23 cellular contexts compared by ENCODE assay signal in genomic region chr21:34037009-34037408, GRCh38. TPM values are rescaled to one million over a fixed set of nuclear protein-coding genes. Genes with fewer than 3 reads are reported as not detected.
A peak's percentile ranks its signal among the peaks of the same experiment; 100 is the strongest.
DNase-seq lines count a peak whose midpoint lies in the region; ATAC-seq and TF ChIP-seq lines count a peak whose summit lies in the region.
"Had no signal": no experiment of that assay in that cellular context is flagged by ENCODE, and none has a peak within 500 bp of the region (broad histone marks: within the 10 kb centered on the region; RNA-seq: fewer than 3 reads in every experiment).

No MANE protein-coding gene starts in this region.

- H3K27ac ChIP-seq in SK-N-SH (ENCODE audit: low read depth in 2 of 2, low read length in 1 of 2) (peak overlapping the region in 1 of 2 experiments; percentile 48; a peak in 2 of 4 replicates), mammary epithelial cell (ENCODE audit: insufficient read depth, low read depth, low read length) (peak overlapping the region; percentile 49), osteoblast (ENCODE audit: low read depth, low read length) (peak overlapping the region; percentile 61), tibial artery (no peak overlapping the region)
- H3K27ac ChIP-seq: 22Rv1, PC-9, SJCRH30 had no signal

- peak overlapping the region; percentile 73 for H2AFZ ChIP-seq in SK-N-SH (ENCODE audit: low read depth)
- peak overlapping the region; percentile 81 for H2AFZ ChIP-seq in mammary epithelial cell (ENCODE audit: low read depth, low read length)
- no peak overlapping the region for H2AFZ ChIP-seq in osteoblast (ENCODE audit: low read length)
- H2AFZ ChIP-seq: PC-9 had no signal

- H3K4me3 ChIP-seq in SK-N-SH (ENCODE audit: low read depth in 2 of 2, low read length in 1 of 2) (no peak overlapping the region), mammary epithelial cell (replicated peaks in 1 of 3; ENCODE audit: insufficient read depth in 1 of 3, low read depth in 2 of 3, low read length in 3 of 3) (no peak overlapping the region), osteoblast (ENCODE audit: insufficient read depth, low read length) (no peak overlapping the region), tibial artery (no peak overlapping the region)
- H3K4me3 ChIP-seq: K562, PC-9, SJCRH30 had no signal

- H3K79me2 ChIP-seq in SK-N-SH (ENCODE audit: insufficient read depth) (no peaks in the 10 kb centered on the region), mammary epithelial cell (ENCODE audit: insufficient read depth, low read length) (no peaks in the 10 kb centered on the region), osteoblast (ENCODE audit: insufficient read depth, low read length) (no peaks in the 10 kb centered on the region)

- peaks cover 5% of the 10 kb centered on the region for H3K36me3 Mint-ChIP-seq in T-cell
- H3K36me3 Mint-ChIP-seq in activated naive CD4-positive, alpha-beta T cell treated with anti-CD3 and anti-CD28 coated beads, Interleukin-2, amount 50 U/mL, for 72 hours, result peaks cover 0 to 8% of the 10 kb centered on the region in 2 donors

- H3K9ac ChIP-seq in SK-N-SH, result no peak overlapping the region
- H3K9ac ChIP-seq in mammary epithelial cell (ENCODE audit: insufficient read depth, low read length), result no peak overlapping the region

- H3K27me3 ChIP-seq in SK-N-SH (ENCODE audit: insufficient read depth) (no peaks in the 10 kb centered on the region), mammary epithelial cell (ENCODE audit: insufficient read depth, low read length) (no peaks in the 10 kb centered on the region), osteoblast (ENCODE audit: insufficient read depth, low read length) (no peaks in the 10 kb centered on the region), tibial artery (no peaks in the 10 kb centered on the region)
- H3K27me3 ChIP-seq: SJCRH30 had no signal

- CTCF ChIA-PET in SK-N-SH (lab: Yijun Ruan, JAX), result no interaction called here
- CTCF ChIA-PET in mammary epithelial cell (lab: Charles Lee; ENCODE audit: low non-redundant PET), result no interaction called here
- CTCF ChIA-PET in T-cell (lab: Charles Lee), result no interaction called here

- TF ChIP-seq CTCF in SK-N-SH (IDR thresholded peaks at IDR 0.05) (no peak), mammary epithelial cell (conservative IDR thresholded peaks at IDR 0.05 in 1 of 2, IDR thresholded peaks at IDR 0.05 in 1 of 2; ENCODE audit: extremely low read depth in 1 of 2, insufficient read depth in 1 of 2, low read depth in 1 of 2, low read length in 2 of 2) (no peak), osteoblast (IDR thresholded peaks at IDR 0.05; ENCODE audit: extremely low read depth, low read depth, low read length) (no peak), tibial artery (IDR thresholded peaks at IDR 0.05) (no peak)

- H4K20me1 ChIP-seq in SK-N-SH (ENCODE audit: insufficient read depth) (no peaks in the 10 kb centered on the region), mammary epithelial cell (ENCODE audit: insufficient read depth, low read length) (no peaks in the 10 kb centered on the region), osteoblast (ENCODE audit: insufficient read depth, low read length) (no peaks in the 10 kb centered on the region)

- no peaks in the 10 kb centered on the region for H3K9me2 ChIP-seq in SK-N-SH

- H3K4me1 ChIP-seq in SK-N-SH (ENCODE audit: control insufficient read depth in 1 of 2, insufficient read depth in 2 of 2, low read depth in 1 of 2, low read length in 1 of 2) (no peaks in the 10 kb centered on the region; a peak in 2 of 4 replicates), mammary epithelial cell (ENCODE audit: insufficient read depth, low read length) (peaks cover 27% of the 10 kb centered on the region), osteoblast (ENCODE audit: insufficient read depth, low read length) (peaks cover 16% of the 10 kb centered on the region), tibial artery (peaks cover 0 to 24% (median 5%) of the 10 kb centered on the region in 4 donors)

- TF ChIP-seq EP300 in SK-N-SH (IDR thresholded peaks at IDR 0.05; ENCODE audit: borderline replicate concordance in 1 of 2, low read depth in 1 of 2, low read length in 1 of 2), result no peak

- H3K4me1 Mint-ChIP-seq in T-cell, result peaks cover 0 to 2% (median 0%) of the 10 kb centered on the region in 3 donors

- no peaks in the 10 kb centered on the region for H3K27me3 Mint-ChIP-seq in T-cell

- 65% methylated on average over 5 of the region's 5 CpGs for WGBS in SK-N-SH (ENCODE audit: low lambda C conversion rate)
- WGBS in mammary epithelial cell (ENCODE audit: low coverage, missing lambda C conversion rate), result 78% methylated on average over 5 of the region's 5 CpGs

- no peaks in the 10 kb centered on the region for H3K9me3 Mint-ChIP-seq in T-cell
- peaks cover 5 to 16% of the 10 kb centered on the region in 2 donors for H3K9me3 Mint-ChIP-seq in activated naive CD4-positive, alpha-beta T cell treated with anti-CD3 and anti-CD28 coated beads, Interleukin-2, amount 50 U/mL, for 72 hours

- in situ Hi-C loops in mammary epithelial cell (cut with MboI; ENCODE audit: low sequenced_read_pairs in 2 of 2), result no loop called here

- intact Hi-C loops in mammary epithelial cell (cut with micrococcal nuclease) (loop anchor here (2.0 to 5.0 kb wide), 2 partner anchors 38 to 60 kb away; no protein-coding TSS in a partner anchor), tibial artery (cut with DNase I; ENCODE audit: low total_unique reads) (no loop called here)

- ATAC-seq in SK-N-SH treated with all-trans-retinoic acid at 6 μM for 48 hours (no peak), left lobe of liver (peak; percentile 81), T-cell (replicated peaks in 1 of 4) (no peak)
- no peak for ATAC-seq in activated naive CD4-positive, alpha-beta T cell treated with anti-CD3 and anti-CD28 coated beads, Interleukin-2, amount 50 U/mL, for 72 hours
- ATAC-seq: K562, Right ventricle myocardium inferior had no signal

- TF ChIP-seq RAD21 in SK-N-SH (IDR thresholded peaks at IDR 0.05; ENCODE audit: low read length), result no peak

- no peak overlapping the region for H3K27ac Mint-ChIP-seq in T-cell
- H3K27ac Mint-ChIP-seq in activated naive CD4-positive, alpha-beta T cell treated with anti-CD3 and anti-CD28 coated beads, Interleukin-2, amount 50 U/mL, for 72 hours, result no peak overlapping the region

- BruUV-seq in mammary epithelial cell (replicated peaks; lab: Mats Ljungman, UMichigan), result TSS peak; percentile 57

- POLR2A ChIA-PET in SK-N-SH (lab: Yijun Ruan, JAX), result no interaction called here
- POLR2A ChIA-PET in T-cell (lab: Charles Lee), result no interaction called here

- H3K36me3 ChIP-seq in SK-N-SH (replicated peaks in 1 of 2; ENCODE audit: control insufficient read depth in 1 of 2, insufficient read depth in 2 of 2, low read length in 1 of 2) (no peaks in the 10 kb centered on the region), mammary epithelial cell (ENCODE audit: insufficient read depth, low read length) (no peaks in the 10 kb centered on the region), osteoblast (ENCODE audit: insufficient read depth, low read length) (no peaks in the 10 kb centered on the region), tibial artery (no peaks in the 10 kb centered on the region)
- H3K36me3 ChIP-seq: SJCRH30 had no signal

- H3K4me2 ChIP-seq in SK-N-SH (peak overlapping the region; percentile 21; the same call in 1 of the 2 replicates), mammary epithelial cell (ENCODE audit: insufficient read depth, low read depth, low read length) (peak overlapping the region; percentile 43), osteoblast (ENCODE audit: insufficient read depth, low read length) (peak overlapping the region; percentile 72)
- H3K4me2 ChIP-seq: PC-9 had no signal

- dilution Hi-C loops in mammary epithelial cell (cut with HindIII; ENCODE audit: low sequenced_read_pairs), result no loop called here

- H3F3A ChIP-seq in SK-N-SH (replicated peaks; ENCODE audit: insufficient read depth), result peaks cover 6% of the 10 kb centered on the region

- H3K9me3 ChIP-seq in SK-N-SH (no peaks in the 10 kb centered on the region), mammary epithelial cell (replicated peaks; ENCODE audit: insufficient read depth, low read length) (no peaks in the 10 kb centered on the region), osteoblast (ENCODE audit: low read depth, low read length) (no peaks in the 10 kb centered on the region), tibial artery (no peaks in the 10 kb centered on the region)
- H3K9me3 ChIP-seq: SJCRH30 had no signal

- DNase-seq in SK-N-SH (no peak), mammary epithelial cell (no peak), left lobe of liver (ENCODE audit: low spot score) (peak; percentile 67), osteoblast (ENCODE audit: insufficient read length, low spot score, missing footprints) (no peak), T-cell (no peak), tibial artery (no peak)
- no peak for DNase-seq in activated naive CD4-positive, alpha-beta T cell treated with anti-CD3 and anti-CD28 coated beads, Interleukin-2, amount 50 U/mL, for 72 hours (ENCODE audit: low spot score in 2 of 2)
- DNase-seq: Calu3, DND-41, H7, Kasumi-1, NCI-H1105 treated with DMSO at 0.1 percent for 48 hours, NCI-H146, NCI-H2029, NCI-H446, NCI-H524 treated with DMSO at 0.1 percent for 48 hours, NCI-H774, PC-9, SJCRH30 had no signal

- no peak overlapping the region for H3K4me3 Mint-ChIP-seq in T-cell

TF ChIP-seq in SK-N-SH, 30 proteins besides CTCF, POLR2A, EP300 and RAD21 (continues in another document):
- TF ChIP-seq ELF1 (IDR thresholded peaks at IDR 0.05), result no peak
- TF ChIP-seq GABPA (IDR thresholded peaks at IDR 0.05; ENCODE audit: low read depth), result no peak

TF ChIP-seq in SK-N-SH treated with all-trans-retinoic acid at 6 μM for 48 hours, 23 proteins besides CTCF, POLR2A, EP300 and RAD21 (continues in another document):
- TF ChIP-seq TOX (CRISPR knock-in tag; IDR thresholded peaks at IDR 0.05; ENCODE audit: borderline replicate concordance), result no peak

RNA-seq across cellular contexts. Expression of gene MRPS6, which starts 36.4 kb away (rescaled TPM):
- polyA plus RNA-seq in SK-N-SH (2012; rRNA removed), result 26.8 and 69.2 TPM in 2 replicates
- polyA plus RNA-seq in SK-N-SH (2012; cell fraction: cytosol; rRNA removed), result 69.5 and 89.7 TPM in 2 replicates
- polyA plus RNA-seq in SK-N-SH (2012; cell fraction: nucleus; rRNA removed), result 37.7 and 46.6 TPM in 2 replicates
- total RNA-seq in mammary epithelial cell, result 10 to 100 TPM; 10.2 to 65.9 TPM
- polyA plus RNA-seq in mammary epithelial cell, result 40.4 TPM
- polyA minus RNA-seq in mammary epithelial cell, result 26.4 TPM
- 26.2 TPM for total RNA-seq in left lobe of liver
- total RNA-seq in osteoblast, result 19.2 and 25.9 TPM in 2 replicates
- total RNA-seq in T-cell, result 10 to 100 TPM; 29.0 to 98.1 (median 75.0) TPM
- total RNA-seq in activated naive CD4-positive, alpha-beta T cell treated with anti-CD3 and anti-CD28 coated beads, Interleukin-2, amount 50 U/mL, for 72 hours, result 100 to 1,000 TPM; 114 to 146 TPM

RNA-seq across cellular contexts. Expression of gene SLC5A3, which starts 36.4 kb away (rescaled TPM):
- polyA plus RNA-seq in SK-N-SH (2012; rRNA removed), result 3.0 and 3.2 TPM in 2 replicates
- polyA plus RNA-seq in SK-N-SH (2012; cell fraction: cytosol; rRNA removed), result 4.1 TPM in 2 replicates
- polyA plus RNA-seq in SK-N-SH (2012; cell fraction: nucleus; rRNA removed), result 2.9 and 6.9 TPM in 2 replicates
- 10 to 100 TPM; 10.8 to 17.5 TPM for total RNA-seq in mammary epithelial cell
- polyA plus RNA-seq in mammary epithelial cell, result 2.7 TPM
- polyA minus RNA-seq in mammary epithelial cell, result 13.9 TPM
- total RNA-seq in left lobe of liver, result 9.1 TPM
- 38.4 and 44.2 TPM in 2 replicates for total RNA-seq in osteoblast
- 10 to 100 TPM in 4 of 5 donors, 1 to 10 TPM in 1; 7.6 to 38.5 (median 25.4) TPM for total RNA-seq in T-cell
- 10 to 100 TPM; 35.8 to 77.1 TPM for total RNA-seq in activated naive CD4-positive, alpha-beta T cell treated with anti-CD3 and anti-CD28 coated beads, Interleukin-2, amount 50 U/mL, for 72 hours

Comparison
In these comparisons a context has a peak if more than half of its experiments do, and no peak if none do; other contexts are left out.
1. H3K27ac ChIP-seq: peak in mammary epithelial cell (single experiment) and osteoblast (single experiment); none in tibial artery (0 of 2).
2. H3K4me2 ChIP-seq: peak in every context shown above with its lines; median percentile 72 in osteoblast; 43 in mammary epithelial cell; 21 in SK-N-SH.